28 cellular contexts compared by ENCODE assay signal in the genomic region with DNA sequence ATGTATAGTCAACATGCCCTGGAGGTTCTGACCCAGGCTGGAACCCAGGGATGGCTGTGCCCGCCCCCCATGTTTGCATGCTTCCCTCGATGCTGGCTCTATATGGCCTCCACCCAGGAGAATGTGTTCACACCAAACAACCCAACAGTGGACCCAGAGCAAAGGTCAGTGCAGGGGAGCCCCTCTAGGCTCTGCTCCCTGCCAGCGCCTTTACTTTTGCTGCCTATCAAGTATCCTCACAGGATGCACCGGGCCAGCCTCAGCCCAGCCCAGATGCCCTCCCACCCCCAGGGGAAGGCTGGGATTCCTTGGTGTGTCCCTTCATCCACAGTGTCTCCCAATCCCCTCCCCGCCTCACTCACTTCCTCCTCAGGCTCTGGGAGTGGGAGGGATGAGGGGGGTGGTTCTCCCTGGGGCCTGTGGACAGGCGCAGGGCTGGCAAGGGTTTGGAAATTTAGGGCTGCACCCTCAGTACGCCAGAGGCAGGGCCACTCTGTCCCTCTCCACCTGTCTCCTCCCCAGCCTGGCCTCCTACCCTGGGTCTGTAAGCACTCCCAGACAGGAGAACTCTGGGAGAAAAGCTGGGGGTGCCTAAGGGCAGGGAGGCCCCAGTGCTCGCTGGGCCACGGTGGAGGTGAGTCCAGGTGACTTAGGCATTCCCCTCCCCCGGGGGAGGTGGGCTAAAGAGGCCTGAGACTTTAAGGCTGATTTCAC. TPM values are rescaled to one million over a fixed set of nuclear protein-coding genes. Genes with fewer than 3 reads are reported as not detected.
DNase-seq lines count a peak whose midpoint lies in the region; ATAC-seq and TF ChIP-seq lines count a peak whose summit lies in the region.
"Had no signal": no experiment of that assay in that cellular context is flagged by ENCODE, and none has a peak within 500 bp of the region (broad histone marks: within the 10 kb centered on the region; RNA-seq: fewer than 3 reads in every experiment).

No MANE protein-coding gene starts in this region.

- H3K4me2 ChIP-seq in neural progenitor cell = peak overlapping the region; percentile 67

- H3K36me3 ChIP-seq in breast epithelium (no peaks in the 10 kb centered on the region), endodermal cell (ENCODE audit: control insufficient read depth, insufficient read depth, low read length) (no peaks in the 10 kb centered on the region), neural progenitor cell (no peaks in the 10 kb centered on the region)
- H3K36me3 ChIP-seq: HAP-1, heart left ventricle, SJSA1, upper lobe of left lung had no signal

- POLR2A ChIA-PET in MCF 10A (lab: Yijun Ruan, JAX) = no interaction called here

- TF ChIP-seq POLR2A in breast epithelium (IDR thresholded peaks at IDR 0.05) = no peak

- peaks cover 21% of the 10 kb centered on the region for H3F3A ChIP-seq in neural progenitor cell (ENCODE audit: low read depth)

- WGBS in endodermal cell (ENCODE audit: insufficient coverage in 1 of 2, insufficient read length in 1 of 2), 2 experiments = 63 to 74% methylated on average over 3 to 9 of the region's 10 CpGs

- BruUV-seq in MCF 10A (replicated peaks; lab: Mats Ljungman, UMichigan) = no TSS peak

- intact Hi-C loops in breast epithelium (cut with DNase I; ENCODE audit: low total_unique reads) = no loop called here
- intact Hi-C loops in MCF 10A (cut with micrococcal nuclease) = no loop called here

- no peaks in the 10 kb centered on the region for H3K9me3 ChIP-seq in breast epithelium
- H3K9me3 ChIP-seq in endodermal cell (ENCODE audit: control insufficient read depth, low read length) = no peaks in the 10 kb centered on the region
- H3K9me3 ChIP-seq in neural progenitor cell (ENCODE audit: low read depth) = no peaks in the 10 kb centered on the region
- H3K9me3 ChIP-seq: HAP-1, heart left ventricle, SJSA1, upper lobe of left lung had no signal

- H3K36me3 Mint-ChIP-seq in MCF 10A (ENCODE audit: insufficient read depth, unreplicated experiment) (peaks cover 6% of the 10 kb centered on the region), endodermal cell (ENCODE audit: low read depth) (no peaks in the 10 kb centered on the region), neural progenitor cell (peaks cover 1% of the 10 kb centered on the region)
- H3K36me3 Mint-ChIP-seq: naive thymus-derived CD4-positive, alpha-beta T cell had no signal

- H3K4me1 Mint-ChIP-seq in MCF 10A (ENCODE audit: insufficient read depth, unreplicated experiment) (peaks cover 6% of the 10 kb centered on the region), endodermal cell (peaks cover 29% of the 10 kb centered on the region), neural progenitor cell (peaks cover 38% of the 10 kb centered on the region)
- H3K4me1 Mint-ChIP-seq: activated CD4-positive, alpha-beta T cell treated with anti-CD3 and anti-CD28 coated beads for 36 hours; naive thymus-derived CD4-positive, alpha-beta T cell had no signal

- no peak overlapping the region for H3K4me3 Mint-ChIP-seq in MCF 10A (ENCODE audit: unreplicated experiment)
- H3K4me3 Mint-ChIP-seq in endodermal cell = peak overlapping the region; percentile 40
- no peak overlapping the region for H3K4me3 Mint-ChIP-seq in neural progenitor cell
- H3K4me3 Mint-ChIP-seq: activated CD4-positive, alpha-beta T cell treated with anti-CD3 and anti-CD28 coated beads for 36 hours; naive thymus-derived CD4-positive, alpha-beta T cell had no signal

- H3K9ac ChIP-seq in endodermal cell (ENCODE audit: extremely low read depth, low read length, poor library complexity, severe bottlenecking) = no peak overlapping the region
- no peak overlapping the region for H3K9ac ChIP-seq in neural progenitor cell
- H3K9ac ChIP-seq: parathyroid adenoma had no signal

- H3K27ac Mint-ChIP-seq in MCF 10A (ENCODE audit: low read depth, unreplicated experiment) (no peak overlapping the region), endodermal cell (no peak overlapping the region), neural progenitor cell (no peak overlapping the region)
- H3K27ac Mint-ChIP-seq: activated CD4-positive, alpha-beta T cell treated with anti-CD3 and anti-CD28 coated beads for 36 hours; naive thymus-derived CD4-positive, alpha-beta T cell had no signal

- H3K4me3 ChIP-seq in breast epithelium (peak overlapping the region in 1 of 3 donors; percentile 47), endodermal cell (ENCODE audit: low read length) (no peak overlapping the region), neural progenitor cell (no peak overlapping the region)
- H3K4me3 ChIP-seq: GM12878, HAP-1, heart left ventricle, SJSA1, upper lobe of left lung had no signal

- H3K4me1 ChIP-seq in breast epithelium (no peaks in the 10 kb centered on the region), endodermal cell (ENCODE audit: control insufficient read depth, insufficient read depth, low read length) (peaks cover 7% of the 10 kb centered on the region), neural progenitor cell (peaks cover 65% of the 10 kb centered on the region)
- H3K4me1 ChIP-seq: HAP-1, heart left ventricle, parathyroid adenoma, SJSA1 had no signal

- H3K27ac ChIP-seq in breast epithelium (peak overlapping the region; percentile 70 to 73), endodermal cell (ENCODE audit: low read depth, low read length) (no peak overlapping the region), neural progenitor cell (no peak overlapping the region)
- H3K27ac ChIP-seq: epithelial cell of prostate, heart left ventricle, parathyroid adenoma, SJSA1, upper lobe of left lung had no signal

- ATAC-seq in GM19035 (IDR thresholded peaks at IDR 0.05; ENCODE audit: unreplicated experiment) = no peak
- no peak for ATAC-seq in HG03460 (IDR thresholded peaks at IDR 0.05; ENCODE audit: unreplicated experiment)
- ATAC-seq: activated CD4-positive, alpha-beta T cell treated with anti-CD3 and anti-CD28 coated beads for 36 hours; GM12878; left lobe of liver; naive thymus-derived CD4-positive, alpha-beta T cell had no signal

- H3K27me3 ChIP-seq in breast epithelium = no peaks in the 10 kb centered on the region
- H3K27me3 ChIP-seq in endodermal cell (ENCODE audit: control insufficient read depth, insufficient read depth, low read length, poor library complexity, severe bottlenecking) = peaks cover 45% of the 10 kb centered on the region
- H3K27me3 ChIP-seq in neural progenitor cell = peaks cover 36% of the 10 kb centered on the region
- H3K27me3 ChIP-seq: upper lobe of left lung had no signal

- no peak overlapping the region for H2AFZ ChIP-seq in neural progenitor cell (replicated peaks)
- H2AFZ ChIP-seq: parathyroid adenoma had no signal

- H3K27me3 Mint-ChIP-seq in MCF 10A (ENCODE audit: insufficient read depth, unreplicated experiment) (peaks cover 16% of the 10 kb centered on the region), endodermal cell (ENCODE audit: insufficient read depth) (peaks cover 69% of the 10 kb centered on the region), neural progenitor cell (ENCODE audit: insufficient read depth, low read depth) (peaks cover 20% of the 10 kb centered on the region)

- CTCF ChIA-PET in MCF 10A (lab: Yijun Ruan, JAX) = interaction anchor here (0.7 to 5.3 kb wide), 5 partner anchors 9 to 95 kb away, joined by 3 to 44 read pairs (median 5); no protein-coding TSS in a partner anchor

- H3K9me3 Mint-ChIP-seq in MCF 10A (ENCODE audit: unreplicated experiment) (no peaks in the 10 kb centered on the region), endodermal cell (no peaks in the 10 kb centered on the region), neural progenitor cell (no peaks in the 10 kb centered on the region)
- H3K9me3 Mint-ChIP-seq: naive thymus-derived CD4-positive, alpha-beta T cell had no signal

- H4K20me1 ChIP-seq in neural progenitor cell (ENCODE audit: low read depth) = peaks cover 7% of the 10 kb centered on the region

- TF ChIP-seq CTCF in breast epithelium (IDR thresholded peaks at IDR 0.05) (no peak), MCF 10A (IDR thresholded peaks at IDR 0.05; ENCODE audit: unreplicated experiment) (no peak), endodermal cell (conservative IDR thresholded peaks at IDR 0.05) (no peak), neural progenitor cell (IDR thresholded peaks at IDR 0.05) (no peak)

- H3K79me2 ChIP-seq in neural progenitor cell (ENCODE audit: low read depth) = no peaks in the 10 kb centered on the region
- H3K79me2 ChIP-seq: parathyroid adenoma had no signal

- DNase-seq in breast epithelium (ENCODE audit: low spot score in 2 of 2) (no peak), MCF 10A (ENCODE audit: unreplicated experiment) (no peak), endodermal cell (peak; percentile 63), neural progenitor cell (ENCODE audit: low spot score) (no peak), ureter (ENCODE audit: low spot score) (peak; percentile 29), pons (ENCODE audit: low spot score) (no peak)
- DNase-seq: ACHN; activated CD4-positive, alpha-beta T cell treated with anti-CD3 and anti-CD28 coated beads for 36 hours; cerebellar nuclear complex; COR-L47; mesenchymal stem cell; naive thymus-derived CD4-positive, alpha-beta T cell; NCI-H1694; NCI-H2171 treated with DMSO at 0.1 percent for 48 hours; NCI-H524 treated with DMSO at 0.1 percent for 48 hours had no signal

RNA-seq across cellular contexts. Expression of gene ATP6V1B1, which starts 2.3 kb away (rescaled TPM):
- total RNA-seq in breast epithelium (10 to 100 TPM in 1 of 3 donors, 1 to 10 TPM in 2; 1.8 to 38.2 (median 4.6) TPM), MCF 10A (2022) (not detected in 2 replicates), endodermal cell (not detected), neural progenitor cell (ENCODE audit: low replicate concordance) (0.99 and 1.1 TPM in 2 replicates), ureter (2.4 TPM)
- 1.1 TPM for polyA plus RNA-seq in endodermal cell (2013, experiment 1 of 2)
- 0.79 TPM for polyA plus RNA-seq in endodermal cell (2013, experiment 2 of 2)
- total RNA-seq: activated CD4-positive, alpha-beta T cell treated with anti-CD3 and anti-CD28 coated beads for 36 hours; activated CD8-positive, alpha-beta memory T cell treated with anti-CD3 and anti-CD28 coated beads for 36 hours; GM12878; left lobe of liver; naive thymus-derived CD4-positive, alpha-beta T cell; SJSA1; T-helper 1 cell treated with Interleukin-12 subunit alpha and Interleukin-12 subunit beta and Interleukin-4 antibody, amounts not matched to agents 30 ng/mL and 1 ng/mL, for 36 hours had no signal
- polyA plus RNA-seq: GM12878; naive thymus-derived CD4-positive, alpha-beta T cell had no signal

RNA-seq across cellular contexts. Expression of gene VAX2, which starts 37.6 kb away (rescaled TPM):
- total RNA-seq in breast epithelium = 1 to 10 TPM; 1.3 to 5.1 (median 4.6) TPM
- not detected in 2 replicates for total RNA-seq in MCF 10A (2022)
- total RNA-seq in endodermal cell = under 1 TPM; 0.24 to 0.40 TPM
- polyA plus RNA-seq in endodermal cell (2013, experiment 1 of 2) = 0.68 TPM
- polyA plus RNA-seq in endodermal cell (2013, experiment 2 of 2) = 0.58 TPM
- total RNA-seq in neural progenitor cell (ENCODE audit: low replicate concordance) = 0.62 and 2.1 TPM in 2 replicates
- 0.44 TPM for total RNA-seq in ureter
- total RNA-seq: activated CD4-positive, alpha-beta T cell treated with anti-CD3 and anti-CD28 coated beads for 36 hours; activated CD8-positive, alpha-beta memory T cell treated with anti-CD3 and anti-CD28 coated beads for 36 hours; GM12878; left lobe of liver; naive thymus-derived CD4-positive, alpha-beta T cell; SJSA1; T-helper 1 cell treated with Interleukin-12 subunit alpha and Interleukin-12 subunit beta and Interleukin-4 antibody, amounts not matched to agents 30 ng/mL and 1 ng/mL, for 36 hours had no signal
- polyA plus RNA-seq: GM12878; naive thymus-derived CD4-positive, alpha-beta T cell had no signal

RNA-seq across cellular contexts. Expression of gene ANKRD53, which starts 40.4 kb away (rescaled TPM):
- total RNA-seq in breast epithelium = 1 to 10 TPM; 2.8 to 4.9 (median 3.2) TPM
- total RNA-seq in MCF 10A (2022) = not detected in 2 replicates
- under 1 TPM; 0.24 to 0.97 TPM for total RNA-seq in endodermal cell
- 1.1 TPM for polyA plus RNA-seq in endodermal cell (2013, experiment 1 of 2)
- polyA plus RNA-seq in endodermal cell (2013, experiment 2 of 2) = 0.62 TPM
- total RNA-seq in neural progenitor cell (ENCODE audit: low replicate concordance) = 0.06 TPM in 1 of 2 replicates, not detected in the other
- 1.8 TPM for total RNA-seq in ureter
- total RNA-seq: activated CD8-positive, alpha-beta memory T cell treated with anti-CD3 and anti-CD28 coated beads for 36 hours; GM12878; RPMI7951; SJSA1; T-helper 1 cell treated with Interleukin-12 subunit alpha and Interleukin-12 subunit beta and Interleukin-4 antibody, amounts not matched to agents 30 ng/mL and 1 ng/mL, for 36 hours had no signal
- polyA plus RNA-seq: naive thymus-derived CD4-positive, alpha-beta T cell had no signal

RNA-seq across cellular contexts. Expression of gene TEX261, which starts 56.6 kb away (rescaled TPM):
- 10 to 100 TPM; 39.5 to 48.8 (median 40.0) TPM for total RNA-seq in breast epithelium
- 52.3 and 63.2 TPM in 2 replicates for total RNA-seq in MCF 10A (2022)
- total RNA-seq in endodermal cell = 10 to 100 TPM; 13.3 to 19.9 TPM
- polyA plus RNA-seq in endodermal cell (2013, experiment 1 of 2) = 33.6 TPM
- polyA plus RNA-seq in endodermal cell (2013, experiment 2 of 2) = 25.2 TPM
- 9.4 and 27.7 TPM in 2 replicates for total RNA-seq in neural progenitor cell (ENCODE audit: low replicate concordance)
- 74.5 TPM for total RNA-seq in ureter

Comparison
In these comparisons a context has a peak if more than half of its experiments do, and no peak if none do; other contexts are left out.
1. DNase-seq: peak in endodermal cell (single experiment) and ureter (single experiment); none in breast epithelium (0 of 2), MCF 10A (single experiment), neural progenitor cell (single experiment) and pons (single experiment).
2. H3K27ac ChIP-seq: peak in breast epithelium (2 of 2); none in endodermal cell (single experiment) and neural progenitor cell (single experiment).